In the genomic region with DNA sequence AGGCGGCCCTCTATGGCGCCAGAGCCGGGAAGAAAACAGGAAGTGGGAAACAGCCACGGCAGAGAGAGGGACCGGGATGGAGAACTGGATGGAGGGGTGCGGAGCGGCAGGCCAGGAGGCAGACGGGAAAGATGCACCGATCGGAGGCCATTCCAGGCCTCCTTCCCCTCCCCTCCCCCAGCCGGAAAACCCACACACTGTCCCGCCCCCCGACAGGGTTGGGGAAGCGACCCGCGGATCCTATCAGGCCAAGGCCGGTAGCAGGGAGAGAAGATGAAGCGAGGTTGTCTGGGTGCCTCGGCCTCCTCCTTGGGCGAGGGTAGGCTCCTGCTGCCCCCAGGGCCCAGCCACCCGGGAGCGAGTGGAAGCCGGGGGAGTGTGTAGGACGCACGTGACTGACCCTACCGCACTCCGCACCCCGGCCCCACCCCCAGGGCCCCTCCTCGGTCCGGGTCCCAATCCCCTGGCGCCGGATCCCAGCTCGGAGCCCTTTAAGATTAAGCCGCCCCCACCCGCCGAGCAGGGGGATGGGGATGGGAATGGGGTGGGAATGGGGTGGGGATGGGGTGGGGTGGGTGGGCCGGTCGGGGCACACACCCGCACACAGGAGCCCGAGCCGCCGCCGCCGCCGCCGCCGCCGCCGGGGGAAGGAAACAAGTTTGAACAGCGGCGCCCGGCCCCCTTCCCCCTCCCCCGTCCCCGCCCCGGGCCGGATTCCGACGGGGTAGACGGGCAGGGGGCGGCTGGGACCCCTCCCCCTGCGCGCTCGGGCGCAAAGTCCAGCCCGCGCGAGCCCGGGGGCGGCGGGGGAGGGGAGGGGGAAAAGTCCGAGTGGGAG, we compare ENCODE assay signal across 8 cellular contexts. TPM values are rescaled to one million over a fixed set of nuclear protein-coding genes. Genes with fewer than 3 reads are reported as not detected.
DNase-seq lines count a peak whose midpoint lies in the region; ATAC-seq, FAIRE-seq and TF ChIP-seq lines count a peak whose summit lies in the region.

No MANE protein-coding gene starts in this region.

- H3K4me1 ChIP-seq in right lobe of liver: peaks cover 0 to 26% (median 5%) of the 10 kb centered on the region in 4 donors

- DNase-seq in AG20443 (ENCODE audit: low spot score) (peak; percentile 53), GM19239 (ENCODE audit: insufficient read length, low spot score) (peak; percentile 71), MV-4-11 (lab: John Stamatoyannopoulos, UW) (peak; percentile 68), coronary artery (ENCODE audit: low spot score) (peak; percentile 85), right lobe of liver (peak; percentile 69 to 77 (median 71))
- DNase-seq in activated CD4-positive, alpha-beta T cell treated with anti-CD3 and anti-CD28 coated beads for 1 hour: peak; percentile 39
- peak; percentile 55 to 60 for DNase-seq in stimulated activated CD4-positive, alpha-beta T cell treated with anti-CD3 and anti-CD28 coated beads, Interleukin-4, amount 100 ng/mL, for 48 hours (ENCODE audit: low read depth in 2 of 2)

- TF ChIP-seq POLR2A in right lobe of liver (IDR thresholded peaks at IDR 0.05): no peak

- peak overlapping the region; percentile 99 for H3K27ac ChIP-seq in coronary artery
- peak overlapping the region; percentile 97 to 99 (median 99) for H3K27ac ChIP-seq in right lobe of liver

- WGBS in right lobe of liver (ENCODE audit: insufficient coverage, low coverage, low lambda C conversion rate, missing lambda C conversion rate): 0% methylated on average over 6 of the region's 71 CpGs

- peaks cover 0 to 14% (median 4%) of the 10 kb centered on the region in 4 donors for H3K36me3 ChIP-seq in right lobe of liver

- intact Hi-C loops in right lobe of liver (cut with DNase I): loop anchor here in 1 of 2 donors (5.0 kb wide), 1 partner anchor 34 kb away; no protein-coding TSS in a partner anchor

- FAIRE-seq in GM19239 (lab: Jason Lieb, UNC): peak; percentile 78

- no peaks in the 10 kb centered on the region for H3K9me3 ChIP-seq in right lobe of liver

- TF ChIP-seq CTCF in coronary artery (IDR thresholded peaks at IDR 0.05) (no peak), right lobe of liver (IDR thresholded peaks at IDR 0.05) (no peak)

- H3K4me3 ChIP-seq in coronary artery (peak overlapping the region; percentile 97), right lobe of liver (peak overlapping the region; percentile 86 to 99 (median 98))

- no peaks in the 10 kb centered on the region for H3K27me3 ChIP-seq in right lobe of liver

- ATAC-seq in right lobe of liver (peak; percentile 7 to 26 (median 19)), GM21825 (IDR thresholded peaks at IDR 0.05; ENCODE audit: unreplicated experiment) (no peak)

RNA-seq across cellular contexts. Expression of gene ERF, which starts 1.5 kb away (rescaled TPM):
- 10 to 100 TPM; 15.4 to 35.7 (median 30.5) TPM for total RNA-seq in right lobe of liver

RNA-seq across cellular contexts. Expression of gene GSK3A, which starts 11.1 kb away (rescaled TPM):
- 10 to 100 TPM; 12.3 to 14.8 (median 13.5) TPM for total RNA-seq in right lobe of liver

RNA-seq across cellular contexts. Expression of gene CIC, which starts 15.6 kb away (rescaled TPM):
- 10 to 100 TPM; 19.9 to 53.6 (median 35.2) TPM for total RNA-seq in right lobe of liver

RNA-seq across cellular contexts. Expression of gene ZNF526, which starts 33.4 kb away (rescaled TPM):
- total RNA-seq in right lobe of liver: 1 to 10 TPM; 1.9 to 3.9 (median 3.4) TPM

RNA-seq across cellular contexts. Expression of gene DEDD2, which starts 36.0 kb away (rescaled TPM):
- total RNA-seq in right lobe of liver: 10 to 100 TPM in 5 of 6 experiments, 1 to 10 TPM in 1; 8.1 to 18.0 (median 15.0) TPM
